ENCODE assay signal across 21 cellular contexts in genomic region chr13:47413112-47413511, GRCh38.
"Had no signal": no experiment of that assay in that cellular context is flagged by ENCODE, and none has a peak within 500 bp of the region (broad histone marks: within the 10 kb centered on the region; RNA-seq: fewer than 3 reads in every experiment).

No MANE protein-coding gene starts in this region.

- H3K4me3 Mint-ChIP-seq: activated CD4-positive, alpha-beta T cell treated with anti-CD3 and anti-CD28 coated beads, Interleukin-2, amount 10 ng/mL, durations not matched to agents 7 days and 5 days; activated CD8-positive, alpha-beta T cell treated with anti-CD3 and anti-CD28 coated beads, Interleukin-2, amount 10 ng/mL, durations not matched to agents 7 days and 5 days; activated naive CD4-positive, alpha-beta T cell treated with anti-CD3 and anti-CD28 coated beads for 36 hours; activated T-cell treated with anti-CD3 and anti-CD28 coated beads, Interleukin-2, amount 50 U/mL, for 24 hours; central memory CD8-positive, alpha-beta T cell; stimulated activated naive CD8-positive, alpha-beta T cell treated with anti-CD3 and anti-CD28 coated beads, Interleukin-15, Interleukin-2, amounts not matched to agents 100 ng/mL and 50 ng/mL, for 24 hours had no signal

- H3K9me3 Mint-ChIP-seq: activated CD4-positive, alpha-beta T cell treated with anti-CD3 and anti-CD28 coated beads, Interleukin-2, amount 10 ng/mL, durations not matched to agents 7 days and 5 days; activated naive CD4-positive, alpha-beta T cell treated with anti-CD3 and anti-CD28 coated beads for 36 hours; activated T-cell treated with anti-CD3 and anti-CD28 coated beads, Interleukin-2, amount 50 U/mL, for 24 hours; activated T-helper 2 cell treated with anti-CD3 and anti-CD28 coated beads, Interferon-gamma antibody, Interleukin-2, Interleukin-4, amounts not matched to agents 10 μg/mL and 5 μg/mL and 100 μg/mL, durations not matched to agents 14 hours and 24 hours and 36 hours; stimulated activated naive CD8-positive, alpha-beta T cell treated with anti-CD3 and anti-CD28 coated beads, Interleukin-15, Interleukin-2, amounts not matched to agents 100 ng/mL and 50 ng/mL, for 24 hours had no signal

- H3K27me3 Mint-ChIP-seq: activated CD4-positive, alpha-beta T cell treated with anti-CD3 and anti-CD28 coated beads, Interleukin-2, amount 10 ng/mL, durations not matched to agents 7 days and 5 days; activated T-cell treated with anti-CD3 and anti-CD28 coated beads, Interleukin-2, amount 50 U/mL, for 24 hours; central memory CD8-positive, alpha-beta T cell; stimulated activated naive CD8-positive, alpha-beta T cell treated with anti-CD3 and anti-CD28 coated beads, Interleukin-15, Interleukin-2, amounts not matched to agents 100 ng/mL and 50 ng/mL, for 24 hours had no signal

- H3K36me3 ChIP-seq: left ventricle myocardium inferior, right atrium auricular region, tibial nerve, uterus had no signal

- H3K9me3 ChIP-seq: left ventricle myocardium inferior, right atrium auricular region, tibial nerve, uterus had no signal

- ATAC-seq: activated CD4-positive, CD25-positive, alpha-beta regulatory T cell treated with anti-CD3 and anti-CD28 coated beads, Interleukin-2, amount 50 U/mL, for 24 hours; activated CD8-positive, alpha-beta T cell treated with anti-CD3 and anti-CD28 coated beads, Interleukin-2, amount 10 ng/mL, durations not matched to agents 7 days and 5 days had no signal

- H3K4me3 ChIP-seq: left ventricle myocardium inferior, right atrium auricular region, skin epidermis, tibial nerve, uterus had no signal

- DNase-seq: activated CD4-positive, alpha-beta T cell treated with anti-CD3 and anti-CD28 coated beads, Interleukin-2, amount 10 ng/mL, durations not matched to agents 7 days and 5 days; activated CD8-positive, alpha-beta T cell treated with anti-CD3 and anti-CD28 coated beads, Interleukin-2, amount 10 ng/mL, durations not matched to agents 7 days and 5 days; activated naive CD4-positive, alpha-beta T cell treated with anti-CD3 and anti-CD28 coated beads for 36 hours; activated T-cell treated with anti-CD3 and anti-CD28 coated beads, Interleukin-2, amount 50 U/mL, for 24 hours; anterior cingulate cortex; cortex of kidney; effector CD4-positive, alpha-beta T cell; kidney glomerular epithelial cell; left ventricle myocardium inferior; mammary epithelial cell; stimulated activated CD4-positive, alpha-beta T cell treated with anti-CD3 and anti-CD28 coated beads, Interleukin-15, amount 100 ng/mL, for 24 hours; stimulated activated CD4-positive, alpha-beta T cell treated with anti-CD3 and anti-CD28 coated beads, Interleukin-2, amount 100 ng/mL, for 48 hours; T1000; uterus had no signal

- H3K27ac ChIP-seq: left ventricle myocardium inferior, right atrium auricular region, skin epidermis, tibial nerve, uterus had no signal

- H3K4me1 ChIP-seq: left ventricle myocardium inferior, right atrium auricular region, tibial nerve, uterus had no signal

- H3K4me1 Mint-ChIP-seq: activated CD4-positive, alpha-beta T cell treated with anti-CD3 and anti-CD28 coated beads, Interleukin-2, amount 10 ng/mL, durations not matched to agents 7 days and 5 days; central memory CD8-positive, alpha-beta T cell had no signal

- H3K27me3 ChIP-seq: right atrium auricular region, tibial nerve, uterus had no signal

- H3K27ac Mint-ChIP-seq: activated CD4-positive, alpha-beta T cell treated with anti-CD3 and anti-CD28 coated beads, Interleukin-2, amount 10 ng/mL, durations not matched to agents 7 days and 5 days; activated CD8-positive, alpha-beta T cell treated with anti-CD3 and anti-CD28 coated beads, Interleukin-2, amount 10 ng/mL, durations not matched to agents 7 days and 5 days; activated naive CD4-positive, alpha-beta T cell treated with anti-CD3 and anti-CD28 coated beads for 36 hours; activated T-cell treated with anti-CD3 and anti-CD28 coated beads, Interleukin-2, amount 50 U/mL, for 24 hours; activated T-helper 2 cell treated with anti-CD3 and anti-CD28 coated beads, Interferon-gamma antibody, Interleukin-2, Interleukin-4, amounts not matched to agents 10 μg/mL and 5 μg/mL and 100 μg/mL, durations not matched to agents 14 hours and 24 hours and 36 hours; stimulated activated naive CD8-positive, alpha-beta T cell treated with anti-CD3 and anti-CD28 coated beads, Interleukin-15, Interleukin-2, amounts not matched to agents 100 ng/mL and 50 ng/mL, for 24 hours had no signal
